12 cellular contexts compared by ENCODE assay signal in the genomic region with DNA sequence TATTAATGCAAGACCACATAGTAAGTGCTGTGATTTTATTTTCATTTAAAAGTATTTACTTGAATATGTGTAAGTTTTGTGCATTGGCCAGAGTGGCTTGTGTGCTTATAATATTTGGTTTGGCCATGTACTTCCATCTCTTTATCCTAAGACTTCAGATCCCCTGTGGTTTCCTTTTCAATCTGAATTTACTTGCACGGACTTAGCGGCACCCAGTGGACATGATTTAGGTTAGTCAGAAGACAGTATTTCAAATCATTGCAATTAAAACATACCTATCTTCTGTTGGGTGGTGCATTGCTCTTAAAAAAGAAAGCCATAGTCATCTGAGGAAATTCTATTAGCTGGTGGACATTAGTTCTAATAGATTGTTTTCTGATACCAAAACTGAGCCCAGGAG. TPM values are rescaled to one million over a fixed set of nuclear protein-coding genes. Genes with fewer than 3 reads are reported as not detected.
A peak's percentile ranks its signal among the peaks of the same experiment; 100 is the strongest.
DNase-seq lines count a peak whose midpoint lies in the region; ATAC-seq, FAIRE-seq and TF ChIP-seq lines count a peak whose summit lies in the region.
"Had no signal": no experiment of that assay in that cellular context is flagged by ENCODE, and none has a peak within 500 bp of the region (broad histone marks: within the 10 kb centered on the region; RNA-seq: fewer than 3 reads in every experiment).

No MANE protein-coding gene starts in this region.

- no peaks in the 10 kb centered on the region for H3K36me3 ChIP-seq in naive thymus-derived CD4-positive, alpha-beta T cell (ENCODE audit: control insufficient read depth in 2 of 3, insufficient read depth in 3 of 3, low read length in 3 of 3)

- peaks cover 0 to 26% (median 6%) of the 10 kb centered on the region in 5 donors for H3K36me3 Mint-ChIP-seq in naive thymus-derived CD4-positive, alpha-beta T cell
- peaks cover 7% of the 10 kb centered on the region for H3K36me3 Mint-ChIP-seq in activated naive CD8-positive, alpha-beta T cell treated with anti-CD3 and anti-CD28 coated beads for 36 hours

- DNase-seq in GM12892 (ENCODE audit: insufficient read length) (no peak), MV-4-11 (lab: John Stamatoyannopoulos, UW) (peak; percentile 18), astrocyte of the spinal cord (ENCODE audit: low read depth, low spot score) (peak; percentile 32), pons (ENCODE audit: low spot score) (no peak), NCI-H1105 treated with DMSO at 0.1 percent for 48 hours (lab: John Stamatoyannopoulos, UW) (no peak)
- DNase-seq in naive thymus-derived CD4-positive, alpha-beta T cell = no peak
- DNase-seq in activated naive CD8-positive, alpha-beta T cell treated with anti-CD3 and anti-CD28 coated beads for 36 hours = no peak
- DNase-seq: activated CD4-positive, alpha-beta T cell treated with anti-CD3 and anti-CD28 coated beads for 48 hours; activated naive CD4-positive, alpha-beta T cell treated with anti-CD3 and anti-CD28 coated beads, Interleukin-2, amount 50 U/mL, for 16 hours; naive thymus-derived CD8-positive, alpha-beta T cell; stimulated activated CD4-positive, alpha-beta T cell treated with anti-CD3 and anti-CD28 coated beads, Interleukin-12 subunit alpha, Interleukin-12 subunit beta, amount 100 ng/mL, for 4 hours had no signal

- POLR2A ChIA-PET in naive thymus-derived CD4-positive, alpha-beta T cell (lab: Charles Lee) = no interaction called here

- CTCF ChIA-PET in naive thymus-derived CD4-positive, alpha-beta T cell (lab: Charles Lee) = no interaction called here

- no peaks in the 10 kb centered on the region for H3K27me3 ChIP-seq in naive thymus-derived CD4-positive, alpha-beta T cell (ENCODE audit: control insufficient read depth in 2 of 2, insufficient read depth in 2 of 2, low read length in 2 of 2)

- H3K27me3 Mint-ChIP-seq in naive thymus-derived CD4-positive, alpha-beta T cell = peaks cover 0 to 3% (median 0%) of the 10 kb centered on the region in 5 donors
- H3K27me3 Mint-ChIP-seq in activated naive CD8-positive, alpha-beta T cell treated with anti-CD3 and anti-CD28 coated beads for 36 hours = no peaks in the 10 kb centered on the region
- H3K27me3 Mint-ChIP-seq: naive thymus-derived CD8-positive, alpha-beta T cell had no signal

- intact Hi-C loops in naive thymus-derived CD4-positive, alpha-beta T cell (cut with micrococcal nuclease) = loop anchor here (1.0 kb wide), 1 partner anchor 79 kb away; no protein-coding TSS in a partner anchor

- no peaks in the 10 kb centered on the region for H3K4me1 ChIP-seq in naive thymus-derived CD4-positive, alpha-beta T cell (ENCODE audit: control insufficient read depth in 2 of 2, insufficient read depth in 2 of 2, low read length in 2 of 2)

- FAIRE-seq in GM12892 (lab: Jason Lieb, UNC) = peak; percentile 48
- FAIRE-seq: H54 had no signal

- in situ Hi-C loops in astrocyte of the spinal cord (cut with HindIII; ENCODE audit: low sequenced_read_pairs) = no loop called here

- TF ChIP-seq POLR2A in GM12892 (IDR thresholded peaks at IDR 0.05; ENCODE audit: low read depth, low read length) = no peak

- H3K27ac ChIP-seq in naive thymus-derived CD4-positive, alpha-beta T cell (ENCODE audit: low read depth, low read length) = no peak overlapping the region

- peaks cover 0 to 3% (median 0%) of the 10 kb centered on the region in 7 donors for H3K4me1 Mint-ChIP-seq in naive thymus-derived CD4-positive, alpha-beta T cell
- H3K4me1 Mint-ChIP-seq in activated naive CD8-positive, alpha-beta T cell treated with anti-CD3 and anti-CD28 coated beads for 36 hours = no peaks in the 10 kb centered on the region

- H3K9me3 ChIP-seq in naive thymus-derived CD4-positive, alpha-beta T cell (ENCODE audit: control insufficient read depth in 2 of 3, low read length in 3 of 3) = no peaks in the 10 kb centered on the region

- H3K4me3 Mint-ChIP-seq in naive thymus-derived CD4-positive, alpha-beta T cell = no peak overlapping the region
- H3K4me3 Mint-ChIP-seq in activated naive CD8-positive, alpha-beta T cell treated with anti-CD3 and anti-CD28 coated beads for 36 hours = no peak overlapping the region
- H3K4me3 Mint-ChIP-seq: naive thymus-derived CD8-positive, alpha-beta T cell had no signal

- peak; percentile 27 for ATAC-seq in naive thymus-derived CD4-positive, alpha-beta T cell
- ATAC-seq: naive thymus-derived CD8-positive, alpha-beta T cell had no signal

- TF ChIP-seq CTCF in astrocyte of the spinal cord (IDR thresholded peaks at IDR 0.05; ENCODE audit: low read depth, low read length) = peak; percentile 29

- no peak overlapping the region for H3K4me3 ChIP-seq in astrocyte of the spinal cord (ENCODE audit: low read depth, low read length)
- H3K4me3 ChIP-seq in naive thymus-derived CD4-positive, alpha-beta T cell (ENCODE audit: low read length) = no peak overlapping the region

- H3K27ac Mint-ChIP-seq in naive thymus-derived CD4-positive, alpha-beta T cell = no peak overlapping the region
- H3K27ac Mint-ChIP-seq in activated naive CD8-positive, alpha-beta T cell treated with anti-CD3 and anti-CD28 coated beads for 36 hours = no peak overlapping the region
- H3K27ac Mint-ChIP-seq: naive thymus-derived CD8-positive, alpha-beta T cell had no signal

- peaks cover 0 to 7% (median 0%) of the 10 kb centered on the region in 11 donors for H3K9me3 Mint-ChIP-seq in naive thymus-derived CD4-positive, alpha-beta T cell
- peaks cover 3% of the 10 kb centered on the region for H3K9me3 Mint-ChIP-seq in activated naive CD8-positive, alpha-beta T cell treated with anti-CD3 and anti-CD28 coated beads for 36 hours

RNA-seq across cellular contexts. Expression of gene PIWIL4, which starts 30.7 kb away (rescaled TPM):
- polyA plus RNA-seq in GM12892 (2012; ENCODE audit: missing spikeins) = 0.40 TPM
- total RNA-seq in naive thymus-derived CD4-positive, alpha-beta T cell = 1 to 10 TPM in 4 of 5 experiments, under 1 TPM in 1; 0.80 to 3.1 (median 1.5) TPM
- under 1 TPM; 0.59 to 0.90 TPM for polyA plus RNA-seq in naive thymus-derived CD4-positive, alpha-beta T cell
- under 1 TPM; 0.16 to 0.21 TPM for total RNA-seq in activated naive CD8-positive, alpha-beta T cell treated with anti-CD3 and anti-CD28 coated beads for 36 hours

RNA-seq across cellular contexts. Expression of gene FUT4, which starts 54.2 kb away (rescaled TPM):
- polyA plus RNA-seq in GM12892 (2012; ENCODE audit: missing spikeins) = 1.4 TPM
- 10 to 100 TPM in 1 of 5 experiments, 1 to 10 TPM in 4; 5.6 to 10.2 (median 6.9) TPM for total RNA-seq in naive thymus-derived CD4-positive, alpha-beta T cell
- polyA plus RNA-seq in naive thymus-derived CD4-positive, alpha-beta T cell = 1 to 10 TPM; 1.4 to 1.9 TPM
- 1 to 10 TPM; 5.9 to 6.2 TPM for total RNA-seq in activated naive CD8-positive, alpha-beta T cell treated with anti-CD3 and anti-CD28 coated beads for 36 hours

Comparison
In these comparisons a context has a peak if more than half of its experiments do, and no peak if none do; other contexts are left out.
1. DNase-seq: peak in MV-4-11 (single experiment) and astrocyte of the spinal cord (single experiment); none in GM12892 (single experiment), naive thymus-derived CD4-positive, alpha-beta T cell (0 of 9), activated naive CD8-positive, alpha-beta T cell treated with anti-CD3 and anti-CD28 coated beads for 36 hours (single experiment), pons (single experiment) and NCI-H1105 treated with DMSO at 0.1 percent for 48 hours (single experiment).